ENCODE assay signal across 14 cellular contexts in the genomic region with DNA sequence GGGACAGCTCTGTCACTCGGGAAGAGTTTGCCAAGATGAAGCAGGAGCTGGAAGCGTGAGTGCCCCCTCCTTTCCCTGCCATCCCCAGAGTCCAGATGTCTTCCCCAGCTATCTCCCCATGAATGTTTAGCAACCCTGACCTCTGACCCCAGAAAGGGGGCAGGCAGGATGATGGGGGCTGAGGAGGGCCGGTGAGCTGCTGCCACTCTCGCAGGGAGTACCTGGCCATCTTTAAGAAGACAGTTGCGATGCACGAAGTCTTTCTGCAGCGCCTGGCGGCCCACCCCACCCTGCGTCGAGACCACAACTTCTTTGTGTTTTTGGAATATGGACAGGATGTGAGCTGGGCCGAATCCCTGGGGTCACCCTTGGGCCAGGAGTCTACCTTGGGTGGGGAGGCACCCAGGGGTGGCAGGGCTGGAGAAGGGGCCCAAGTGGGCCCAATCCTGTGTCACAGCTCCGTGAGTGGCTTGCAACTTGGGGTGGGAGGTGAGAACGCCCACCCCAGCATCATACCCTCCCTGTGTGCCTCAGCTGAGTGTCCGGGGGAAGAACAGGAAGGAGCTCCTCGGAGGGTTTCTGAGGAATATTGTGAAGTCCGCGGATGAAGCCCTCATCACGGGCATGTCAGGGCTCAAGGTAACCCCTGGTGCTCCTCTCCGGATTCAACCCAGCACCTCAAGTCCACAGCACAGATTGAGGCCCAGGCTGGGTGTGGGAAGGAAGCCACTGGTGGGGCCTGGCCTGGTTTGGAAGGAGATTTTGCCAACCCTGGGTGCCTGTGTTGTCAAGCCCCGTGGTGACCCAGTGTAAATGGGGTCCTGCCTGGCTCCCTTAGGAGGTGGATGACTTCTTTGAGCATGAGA. TPM values are rescaled to one million over a fixed set of nuclear protein-coding genes. Genes with fewer than 3 reads are reported as not detected.
DNase-seq lines count a peak whose midpoint lies in the region; ATAC-seq and TF ChIP-seq lines count a peak whose summit lies in the region.
"Had no signal": no experiment of that assay in that cellular context is flagged by ENCODE, and none has a peak within 500 bp of the region (broad histone marks: within the 10 kb centered on the region; RNA-seq: fewer than 3 reads in every experiment).

No MANE protein-coding gene starts in this region.

- peak; percentile 9 for TF ChIP-seq POLR2A in GM18951 (IDR thresholded peaks at IDR 0.05; ENCODE audit: extremely low read depth, insufficient read depth, insufficient read length)

- ATAC-seq in GM21825 (IDR thresholded peaks at IDR 0.05; ENCODE audit: unreplicated experiment) (no peak), GM19324 (IDR thresholded peaks at IDR 0.05; ENCODE audit: low FRiP score, unreplicated experiment) (no peak)

- intact Hi-C loops in activated T-helper 2 cell treated with anti-CD3 and anti-CD28 coated beads, Interferon-gamma antibody, Interleukin-2, Interleukin-4, amounts not matched to agents 10 μg/mL and 5 μg/mL and 100 μg/mL, durations not matched to agents 14 hours and 24 hours and 36 hours (cut with micrococcal nuclease): loop anchor here (10.0 kb wide), 2 partner anchors 276 to 766 kb away; a partner anchor contains a TSS

- peak; percentile 33 for DNase-seq in DMS 273 (lab: John Stamatoyannopoulos, UW; ENCODE audit: unreplicated experiment)
- no peak for DNase-seq in DMS 273 treated with DMSO at 0.1 percent for 48 hours (lab: John Stamatoyannopoulos, UW)
- peak; percentile 10 for DNase-seq in activated T-helper 2 cell treated with anti-CD3 and anti-CD28 coated beads, Interferon-gamma antibody, Interleukin-2, Interleukin-4, amounts not matched to agents 10 μg/mL and 5 μg/mL and 100 μg/mL, durations not matched to agents 14 hours and 24 hours and 36 hours (ENCODE audit: low spot score)
- DNase-seq in neural crest cell (ENCODE audit: low read depth, low spot score): no peak
- DNase-seq in NCI-H524 (lab: John Stamatoyannopoulos, UW): no peak
- DNase-seq: amniotic stem cell, kidney, NCI-H1092, thyroid gland had no signal

- H3K4me1 Mint-ChIP-seq in activated T-helper 2 cell treated with anti-CD3 and anti-CD28 coated beads, Interferon-gamma antibody, Interleukin-2, Interleukin-4, amounts not matched to agents 10 μg/mL and 5 μg/mL and 100 μg/mL, durations not matched to agents 14 hours and 24 hours and 36 hours (ENCODE audit: low read depth): peaks cover 6% of the 10 kb centered on the region
- H3K4me1 Mint-ChIP-seq in neural crest cell: peaks cover 19% of the 10 kb centered on the region

- H3K9me3 Mint-ChIP-seq in activated T-helper 2 cell treated with anti-CD3 and anti-CD28 coated beads, Interferon-gamma antibody, Interleukin-2, Interleukin-4, amounts not matched to agents 10 μg/mL and 5 μg/mL and 100 μg/mL, durations not matched to agents 14 hours and 24 hours and 36 hours: peaks cover 9% of the 10 kb centered on the region
- peaks cover 7% of the 10 kb centered on the region for H3K9me3 Mint-ChIP-seq in neural crest cell

- H3K4me3 Mint-ChIP-seq in activated T-helper 2 cell treated with anti-CD3 and anti-CD28 coated beads, Interferon-gamma antibody, Interleukin-2, Interleukin-4, amounts not matched to agents 10 μg/mL and 5 μg/mL and 100 μg/mL, durations not matched to agents 14 hours and 24 hours and 36 hours (ENCODE audit: low read depth): no peak overlapping the region
- H3K4me3 Mint-ChIP-seq in neural crest cell: peak overlapping the region; percentile 89
- H3K4me3 Mint-ChIP-seq: CD4-positive, CD25-positive, alpha-beta regulatory T cell had no signal

- in situ Hi-C loops in GM18951 (cut with MboI; ENCODE audit: low sequenced_read_pairs, unreplicated experiment): no loop called here

- TF ChIP-seq CTCF in neural crest cell (conservative IDR thresholded peaks at IDR 0.05): no peak

- no peak overlapping the region for H3K27ac Mint-ChIP-seq in activated T-helper 2 cell treated with anti-CD3 and anti-CD28 coated beads, Interferon-gamma antibody, Interleukin-2, Interleukin-4, amounts not matched to agents 10 μg/mL and 5 μg/mL and 100 μg/mL, durations not matched to agents 14 hours and 24 hours and 36 hours
- no peak overlapping the region for H3K27ac Mint-ChIP-seq in neural crest cell (ENCODE audit: unreplicated experiment)
- H3K27ac Mint-ChIP-seq: CD4-positive, CD25-positive, alpha-beta regulatory T cell had no signal

- peaks cover 53% of the 10 kb centered on the region for H3K36me3 Mint-ChIP-seq in activated T-helper 2 cell treated with anti-CD3 and anti-CD28 coated beads, Interferon-gamma antibody, Interleukin-2, Interleukin-4, amounts not matched to agents 10 μg/mL and 5 μg/mL and 100 μg/mL, durations not matched to agents 14 hours and 24 hours and 36 hours (ENCODE audit: low read depth)
- H3K36me3 Mint-ChIP-seq in neural crest cell (ENCODE audit: low read depth): peaks cover 31% of the 10 kb centered on the region

- no peaks in the 10 kb centered on the region for H3K27me3 Mint-ChIP-seq in activated T-helper 2 cell treated with anti-CD3 and anti-CD28 coated beads, Interferon-gamma antibody, Interleukin-2, Interleukin-4, amounts not matched to agents 10 μg/mL and 5 μg/mL and 100 μg/mL, durations not matched to agents 14 hours and 24 hours and 36 hours (ENCODE audit: low read depth)
- peaks cover 45% of the 10 kb centered on the region for H3K27me3 Mint-ChIP-seq in neural crest cell (ENCODE audit: low read depth)
- H3K27me3 Mint-ChIP-seq: CD4-positive, CD25-positive, alpha-beta regulatory T cell had no signal

RNA-seq across cellular contexts. Expression of a gene that starts 7.5 kb away (rescaled TPM):
- total RNA-seq in activated T-helper 2 cell treated with anti-CD3 and anti-CD28 coated beads, Interferon-gamma antibody, Interleukin-2, Interleukin-4, amounts not matched to agents 10 μg/mL and 5 μg/mL and 100 μg/mL, durations not matched to agents 14 hours and 24 hours and 36 hours: 1,155 and 1,184 TPM in 2 replicates
- 1,357 and 1,437 TPM in 2 replicates for total RNA-seq in neural crest cell

RNA-seq across cellular contexts. Expression of a gene that starts 9.8 kb away (rescaled TPM):
- 84.9 and 90.5 TPM in 2 replicates for total RNA-seq in activated T-helper 2 cell treated with anti-CD3 and anti-CD28 coated beads, Interferon-gamma antibody, Interleukin-2, Interleukin-4, amounts not matched to agents 10 μg/mL and 5 μg/mL and 100 μg/mL, durations not matched to agents 14 hours and 24 hours and 36 hours
- 63.8 and 73.5 TPM in 2 replicates for total RNA-seq in neural crest cell

RNA-seq across cellular contexts. Expression of a gene that starts 16.7 kb away (rescaled TPM):
- 0.64 and 0.96 TPM in 2 replicates for total RNA-seq in activated T-helper 2 cell treated with anti-CD3 and anti-CD28 coated beads, Interferon-gamma antibody, Interleukin-2, Interleukin-4, amounts not matched to agents 10 μg/mL and 5 μg/mL and 100 μg/mL, durations not matched to agents 14 hours and 24 hours and 36 hours
- total RNA-seq in neural crest cell: 1.9 and 2.4 TPM in 2 replicates
- total RNA-seq: G401 had no signal

RNA-seq across cellular contexts. Expression of a gene that starts 22.1 kb away (rescaled TPM):
- total RNA-seq in activated T-helper 2 cell treated with anti-CD3 and anti-CD28 coated beads, Interferon-gamma antibody, Interleukin-2, Interleukin-4, amounts not matched to agents 10 μg/mL and 5 μg/mL and 100 μg/mL, durations not matched to agents 14 hours and 24 hours and 36 hours: 8.8 and 9.2 TPM in 2 replicates
- 36.0 and 38.0 TPM in 2 replicates for total RNA-seq in neural crest cell

RNA-seq across cellular contexts. Expression of a gene that starts 29.2 kb away (rescaled TPM):
- 10.0 and 10.3 TPM in 2 replicates for total RNA-seq in activated T-helper 2 cell treated with anti-CD3 and anti-CD28 coated beads, Interferon-gamma antibody, Interleukin-2, Interleukin-4, amounts not matched to agents 10 μg/mL and 5 μg/mL and 100 μg/mL, durations not matched to agents 14 hours and 24 hours and 36 hours
- total RNA-seq in neural crest cell: not detected in 2 replicates
- total RNA-seq: G401 had no signal

Comparison
In these comparisons a context has a peak if more than half of its experiments do, and no peak if none do; other contexts are left out.
1. DNase-seq: peak in DMS 273 (single experiment) and activated T-helper 2 cell treated with anti-CD3 and anti-CD28 coated beads, Interferon-gamma antibody, Interleukin-2, Interleukin-4, amounts not matched to agents 10 μg/mL and 5 μg/mL and 100 μg/mL, durations not matched to agents 14 hours and 24 hours and 36 hours (single experiment); none in DMS 273 treated with DMSO at 0.1 percent for 48 hours (single experiment), neural crest cell (single experiment) and NCI-H524 (0 of 2).